ENCODE assay signal across 10 cellular contexts in genomic region chr7:101717986-101718746, GRCh38.
DNase-seq lines count a peak whose midpoint lies in the region; ATAC-seq and TF ChIP-seq lines count a peak whose summit lies in the region.
"Had no signal": no experiment of that assay in that cellular context is flagged by ENCODE, and none has a peak within 500 bp of the region (broad histone marks: within the 10 kb centered on the region; RNA-seq: fewer than 3 reads in every experiment).

No MANE protein-coding gene starts in this region.

- no peaks in the 10 kb centered on the region for H3K9me3 ChIP-seq in heart left ventricle
- no peaks in the 10 kb centered on the region for H3K9me3 ChIP-seq in stomach
- no peaks in the 10 kb centered on the region for H3K9me3 ChIP-seq in testis
- H3K9me3 ChIP-seq: transverse colon had no signal

- H3K36me3 ChIP-seq in heart left ventricle (no peaks in the 10 kb centered on the region), stomach (no peaks in the 10 kb centered on the region), testis (ENCODE audit: low read depth, missing control alignments) (no peaks in the 10 kb centered on the region)
- H3K36me3 ChIP-seq: transverse colon had no signal

- TF ChIP-seq EP300 in stomach (IDR thresholded peaks at IDR 0.05), result no peak

- TF ChIP-seq POLR2A in heart left ventricle (IDR thresholded peaks at IDR 0.05), result no peak
- no peak for TF ChIP-seq POLR2A in stomach (IDR thresholded peaks at IDR 0.05)
- no peak for TF ChIP-seq POLR2A in testis (IDR thresholded peaks at IDR 0.05)

- intact Hi-C loops in heart left ventricle (cut with DNase I) (no loop called here), stomach (cut with DNase I; ENCODE audit: low total_unique reads) (no loop called here), testis (cut with DNase I; ENCODE audit: low total_unique reads) (no loop called here)

- H3K27ac ChIP-seq in heart left ventricle (peak overlapping the region in 1 of 12 donors; percentile 84), stomach (peak overlapping the region in 3 of 5 donors; percentile 15 to 74 (median 60)), testis (no peak overlapping the region)

- DNase-seq in HT1080 (ENCODE audit: low read depth) (peak; percentile 88), SKM-1 (lab: John Stamatoyannopoulos, UW; ENCODE audit: unreplicated experiment) (peak; percentile 68), heart left ventricle (peak in 1 of 5 donors; percentile 53), stomach (no peak), NCI-H1694 (lab: John Stamatoyannopoulos, UW) (no peak), testis (no peak)
- DNase-seq: activated CD8-positive, alpha-beta memory T cell treated with anti-CD3 and anti-CD28 coated beads, Interleukin-2, amount 50 U/mL, for 48 hours had no signal

- 61 to 68% (median 63%) methylated on average over 9 to 26 of the region's 26 CpGs for WGBS in heart left ventricle, 4 donors
- WGBS in stomach, 5 donors, result 54 to 73% (median 70%) methylated on average over 15 to 26 of the region's 26 CpGs
- WGBS in testis, 2 donors, result 59 to 71% methylated on average over 15 to 26 of the region's 26 CpGs

- H3K4me1 ChIP-seq in heart left ventricle, result peaks cover 0 to 8% (median 0%) of the 10 kb centered on the region in 12 donors
- peaks cover 0 to 12% (median 4%) of the 10 kb centered on the region in 4 donors for H3K4me1 ChIP-seq in stomach
- H3K4me1 ChIP-seq in testis, result no peaks in the 10 kb centered on the region

- no peak for TF ChIP-seq CTCF in heart left ventricle (IDR thresholded peaks at IDR 0.05)
- no peak for TF ChIP-seq CTCF in stomach (IDR thresholded peaks at IDR 0.05)
- no peak for TF ChIP-seq CTCF in testis (IDR thresholded peaks at IDR 0.05)

- H3K27me3 ChIP-seq in heart left ventricle, result peaks cover 0 to 7% (median 0%) of the 10 kb centered on the region in 9 donors
- H3K27me3 ChIP-seq in stomach, result no peaks in the 10 kb centered on the region
- no peaks in the 10 kb centered on the region for H3K27me3 ChIP-seq in testis
- H3K27me3 ChIP-seq: transverse colon had no signal

- H3K4me3 ChIP-seq in heart left ventricle (no peak overlapping the region), stomach (no peak overlapping the region), testis (no peak overlapping the region)
- H3K4me3 ChIP-seq: transverse colon had no signal

- ATAC-seq in heart left ventricle (peak in 3 of 4 donors; percentile 45 to 65 (median 50)), GM19324 (IDR thresholded peaks at IDR 0.05; ENCODE audit: low FRiP score, unreplicated experiment) (no peak), GM21717 (IDR thresholded peaks at IDR 0.05; ENCODE audit: unreplicated experiment) (no peak)

Comparison
In these comparisons a context has a peak if more than half of its experiments do, and no peak if none do; other contexts are left out.
1. DNase-seq: peak in HT1080 (single experiment) and SKM-1 (single experiment); none in stomach (single experiment), NCI-H1694 (single experiment) and testis (single experiment).
2. ATAC-seq: peak in heart left ventricle (3 of 4); none in GM19324 (single experiment) and GM21717 (single experiment).
3. H3K27ac ChIP-seq: peak in stomach (3 of 5); none in testis (0 of 2).